ENCODE assay signal across 10 cellular contexts in the genomic region with DNA sequence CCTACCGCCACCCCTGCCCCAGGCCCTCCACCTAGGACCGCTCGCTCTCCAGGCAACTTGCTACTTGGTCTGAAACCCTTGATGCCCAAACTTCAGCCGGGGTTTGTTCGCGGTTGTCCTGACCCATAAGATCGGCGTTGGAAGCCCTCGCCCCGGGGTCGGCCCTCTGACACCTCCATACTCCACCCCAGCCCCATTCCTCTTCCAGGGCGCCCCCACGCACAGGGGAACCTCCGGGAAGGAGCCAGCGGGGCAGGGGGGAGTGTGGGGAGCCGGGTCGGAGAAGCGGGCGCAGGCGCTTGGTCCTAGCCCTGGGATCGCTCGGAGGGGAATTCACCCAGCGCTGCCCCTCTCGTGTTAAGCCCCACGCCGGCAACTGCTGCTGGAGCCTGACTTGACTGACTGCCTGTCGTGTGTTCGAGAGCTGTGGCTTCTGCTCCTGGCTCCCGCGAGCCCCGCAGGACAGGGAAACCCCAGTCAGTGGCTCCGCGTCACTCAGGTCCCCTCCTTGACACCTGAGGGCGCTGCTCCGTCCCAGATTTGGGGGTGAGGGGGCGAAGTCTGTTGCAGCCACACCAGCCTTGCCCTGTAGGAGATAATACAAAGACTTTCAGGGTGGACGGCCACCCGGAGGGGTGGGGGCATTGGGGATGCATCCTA. TPM values are rescaled to one million over a fixed set of nuclear protein-coding genes. Genes with fewer than 3 reads are reported as not detected.
DNase-seq lines count a peak whose midpoint lies in the region; ATAC-seq and TF ChIP-seq lines count a peak whose summit lies in the region.
"Had no signal": no experiment of that assay in that cellular context is flagged by ENCODE, and none has a peak within 500 bp of the region (broad histone marks: within the 10 kb centered on the region; RNA-seq: fewer than 3 reads in every experiment).

No MANE protein-coding gene starts in this region.

- H3K4me1 ChIP-seq in stomach smooth muscle (ENCODE audit: control insufficient read depth, insufficient read depth, low read length): peaks cover 22% of the 10 kb centered on the region

- H3K27me3 ChIP-seq in dorsolateral prefrontal cortex (peaks cover 0 to 27% (median 5%) of the 10 kb centered on the region in 45 donors), stomach smooth muscle (ENCODE audit: control insufficient read depth in 1 of 2, insufficient read depth in 2 of 2, low read length in 2 of 2) (no peaks in the 10 kb centered on the region)

- peak overlapping the region; percentile 64 to 71 for H3K9ac ChIP-seq in stomach smooth muscle (ENCODE audit: low read length in 2 of 2)

- TF ChIP-seq CTCF in dorsolateral prefrontal cortex (IDR thresholded peaks at IDR 0.05 in 54 of 56, conservative IDR thresholded peaks at IDR 0.05 in 2 of 56; ENCODE audit: low read depth in 1 of 56, partially characterized antibody in 56 of 56): peak in 20 of 56 donors; percentile 7 to 42 (median 23)

- H3K27ac ChIP-seq in dorsolateral prefrontal cortex (peak overlapping the region in 42 of 59 donors; percentile 14 to 78 (median 62)), stomach smooth muscle (ENCODE audit: low read length) (peak overlapping the region; percentile 86)

- no peaks in the 10 kb centered on the region for H3K9me3 ChIP-seq in stomach smooth muscle (ENCODE audit: control insufficient read depth in 2 of 2, low read length in 2 of 2)

- peak; percentile 32 for DNase-seq in OCI-M1 (lab: John Stamatoyannopoulos, UW)
- DNase-seq in dorsolateral prefrontal cortex: peak in 3 of 10 donors; percentile 28 to 46 (median 40)
- DNase-seq in kidney tubule cell (ENCODE audit: low spot score): peak; percentile 13
- DNase-seq in SKM-1 (lab: John Stamatoyannopoulos, UW; ENCODE audit: unreplicated experiment): no peak
- no peak for DNase-seq in SW 1271 (lab: John Stamatoyannopoulos, UW)
- DNase-seq: activated T-cell treated with anti-CD3 and anti-CD28 coated beads, Interleukin-2, amount 50 U/mL, for 72 hours; immature natural killer cell had no signal

- H3K4me3 ChIP-seq in dorsolateral prefrontal cortex: peak overlapping the region; percentile 27 to 72 (median 58)
- H3K4me3 ChIP-seq in stomach smooth muscle (ENCODE audit: low read length in 2 of 2): peak overlapping the region; percentile 52 to 80

- intact Hi-C loops in dorsolateral prefrontal cortex (cut with DNase I): loop anchor here in 1 of 2 donors (5.0 kb wide), 1 partner anchor 391 kb away; no protein-coding TSS in a partner anchor

- no peak for ATAC-seq in HG03097 (IDR thresholded peaks at IDR 0.05; ENCODE audit: low FRiP score, unreplicated experiment)

- no peaks in the 10 kb centered on the region for H3K36me3 ChIP-seq in stomach smooth muscle (ENCODE audit: control insufficient read depth in 2 of 2, insufficient read depth in 2 of 2, low read length in 2 of 2)

RNA-seq across cellular contexts. Expression of a gene that starts 0.7 kb away (rescaled TPM):
- 100 to 1,000 TPM in 4 of 120 experiments, 10 to 100 TPM in 116; 20.5 to 135 (median 53.1) TPM for total RNA-seq in dorsolateral prefrontal cortex
- total RNA-seq: activated T-cell treated with anti-CD3 and anti-CD28 coated beads, Interleukin-2, amount 50 U/mL, for 72 hours; T-helper 1 cell treated with Interleukin-12 subunit alpha and Interleukin-12 subunit beta and Interleukin-4 antibody, amounts not matched to agents 30 ng/mL and 1 ng/mL, for 36 hours had no signal

Comparison
In these comparisons a context has a peak if more than half of its experiments do, and no peak if none do; other contexts are left out.
1. DNase-seq: peak in OCI-M1 (single experiment) and kidney tubule cell (single experiment); none in SKM-1 (single experiment) and SW 1271 (0 of 2).